ENCODE assay signal across 8 cellular contexts in genomic region chr7:7566651-7567611, GRCh38. TPM values are rescaled to one million over a fixed set of nuclear protein-coding genes. Genes with fewer than 3 reads are reported as not detected.
DNase-seq lines count a peak whose midpoint lies in the region; ATAC-seq and TF ChIP-seq lines count a peak whose summit lies in the region.

Gene MIOS (plus strand): TSS chr7:7566884. CDS start chr7:7572476, 5,592 bp downstream.

- peaks cover 27% of the 10 kb centered on the region for H3K4me1 Mint-ChIP-seq in Calu3 (ENCODE audit: low read depth, unreplicated experiment)

- H3K27me3 ChIP-seq in Panc1 (ENCODE audit: control insufficient read depth, insufficient read depth, low read length) (no peaks in the 10 kb centered on the region), muscle layer of duodenum (ENCODE audit: low read depth, low read length) (no peaks in the 10 kb centered on the region)

- CTCF ChIA-PET in Calu3 (lab: Charles Lee): interaction anchor here (0.6 to 0.7 kb wide), 2 partner anchors 440 to 959 kb away, joined by 3 to 5 read pairs; no protein-coding TSS in a partner anchor
- CTCF ChIA-PET in Panc1 (lab: Charles Lee): no interaction called here

- ATAC-seq in GM19463 (IDR thresholded peaks at IDR 0.05; ENCODE audit: unreplicated experiment) (peak; percentile 75), Panc1 (peak; percentile 97), esophagus mucosa (peak; percentile 86)

- H3K9me3 Mint-ChIP-seq in Calu3 (ENCODE audit: low read depth, unreplicated experiment): no peaks in the 10 kb centered on the region

- intact Hi-C loops in Calu3 (cut with micrococcal nuclease; ENCODE audit: unreplicated experiment) (loop anchor here (10.0 kb wide), 1 partner anchor 382 kb away; the partner anchor contains the start of gene C1GALT1), Panc1 (cut with micrococcal nuclease; ENCODE audit: unreplicated experiment) (no loop called here)

- in situ Hi-C loops in Panc1 (cut with HindIII; ENCODE audit: low pct_unique_long_range_greater_than_20kb, low sequenced_read_pairs): no loop called here

- peaks cover 16% of the 10 kb centered on the region for H3K36me3 Mint-ChIP-seq in Calu3 (ENCODE audit: insufficient read depth, unreplicated experiment)

- TF ChIP-seq CTCF in Calu3 (IDR thresholded peaks at IDR 0.05; ENCODE audit: unreplicated experiment) (no peak), Panc1 (IDR thresholded peaks at IDR 0.05) (no peak)

- H3K36me3 ChIP-seq in Panc1 (ENCODE audit: control insufficient read depth, insufficient read depth, low read length): peaks cover 3% of the 10 kb centered on the region; the same call in 1 of the 2 replicates
- H3K36me3 ChIP-seq in muscle layer of duodenum (ENCODE audit: control insufficient read depth in 1 of 2, insufficient read depth in 2 of 2, low read length in 2 of 2): no peaks in the 10 kb centered on the region

- H3K27me3 Mint-ChIP-seq in Calu3 (ENCODE audit: unreplicated experiment): no peaks in the 10 kb centered on the region

- BruUV-seq in Calu3 (replicated peaks; lab: Mats Ljungman, UMichigan): no TSS peak
- BruUV-seq in Panc1 (replicated peaks; lab: Mats Ljungman, UMichigan): no TSS peak

- H3K4me3 Mint-ChIP-seq in Calu3 (ENCODE audit: low read depth, unreplicated experiment): no peak within 1 kb of the TSS

- H3K27ac ChIP-seq in Panc1 (ENCODE audit: low read length) (peak within 1 kb of the TSS; percentile 93), muscle layer of duodenum (ENCODE audit: low read length) (peak within 1 kb of the TSS; percentile 61)

- DNase-seq in Calu3 (peak; percentile 95), HK-2 (ENCODE audit: unreplicated experiment) (peak; percentile 88), Panc1 (ENCODE audit: low read depth, low spot score) (peak; percentile 2)
- DNase-seq in activated T-cell treated with anti-CD3 and anti-CD28 coated beads, Interleukin-2, amount 50 U/mL, for 48 hours: peak; percentile 85 to 91
- peak; percentile 56 to 78 for DNase-seq in stimulated activated CD8-positive, alpha-beta memory T cell treated with anti-CD3 and anti-CD28 coated beads, Interleukin-7, amount 100 ng/mL, for 4 hours (ENCODE audit: low read depth in 2 of 2)

- no peak within 1 kb of the TSS for H3K27ac Mint-ChIP-seq in Calu3 (ENCODE audit: unreplicated experiment)

- H3K4me3 ChIP-seq in Panc1 (ENCODE audit: low read depth in 2 of 2, low read length in 2 of 2): peak within 1 kb of the TSS; percentile 67 to 69
- H3K4me3 ChIP-seq in muscle layer of duodenum (ENCODE audit: low read depth in 1 of 2, low read length in 2 of 2): peak within 1 kb of the TSS; percentile 71 to 81

- H3K4me1 ChIP-seq in Panc1 (ENCODE audit: control insufficient read depth, insufficient read depth, low read length) (peaks cover 20% of the 10 kb centered on the region), muscle layer of duodenum (ENCODE audit: control insufficient read depth in 1 of 2, insufficient read depth in 2 of 2, low read length in 2 of 2) (peaks cover 8 to 24% of the 10 kb centered on the region in 2 donors)

- POLR2A ChIA-PET in Panc1 (lab: Charles Lee): no interaction called here

- H3K9me3 ChIP-seq in Panc1 (ENCODE audit: control insufficient read depth, insufficient read depth, low read depth, low read length) (no peaks in the 10 kb centered on the region), muscle layer of duodenum (ENCODE audit: control insufficient read depth in 1 of 2, low read length in 2 of 2) (no peaks in the 10 kb centered on the region)

RNA-seq across cellular contexts. Expression of gene MIOS, which starts in this region (rescaled TPM):
- 38.2 and 46.5 TPM in 2 replicates for total RNA-seq in Calu3 (2022)
- 40.8 TPM for total RNA-seq in Panc1 (2021; ENCODE audit: unreplicated experiment)
- 22.1 TPM for polyA plus RNA-seq in Panc1 (2012; ENCODE audit: insufficient read length)
- 36.2 TPM for total RNA-seq in esophagus mucosa

Comparison
In these comparisons a context has a peak if more than half of its experiments do, and no peak if none do; other contexts are left out.
1. Peak in every context shown above with its lines: DNase-seq, ATAC-seq, H3K4me3 ChIP-seq and H3K27ac ChIP-seq.
2. DNase-seq: peak in every context shown above with its lines; median percentile 95 in Calu3; 88 in HK-2; 88 in activated T-cell treated with anti-CD3 and anti-CD28 coated beads, Interleukin-2, amount 50 U/mL, for 48 hours; 67 in stimulated activated CD8-positive, alpha-beta memory T cell treated with anti-CD3 and anti-CD28 coated beads, Interleukin-7, amount 100 ng/mL, for 4 hours; 2 in Panc1.